In genomic region chr4:177442623-177443155, GRCh38 we compare ENCODE assay signal across 1 cellular context.
TF ChIP-seq lines count a peak whose summit lies in the region.

No MANE protein-coding gene starts in this region.

TF ChIP-seq in K562, 482 proteins besides CTCF, POLR2A, EP300 and RAD21 (continued from another document):
- TF ChIP-seq ZBTB40 (IDR thresholded peaks at IDR 0.05), result no peak; the same call in 1 of the 2 replicates
- no peak for TF ChIP-seq ZBTB40 (CRISPR knock-in tag; IDR thresholded peaks at IDR 0.05)
- no peak for TF ChIP-seq NR2C1 (IDR thresholded peaks at IDR 0.05)
- TF ChIP-seq NR2C1 (tag; IDR thresholded peaks at IDR 0.05), result no peak
- no peak for TF ChIP-seq MYBL2 (IDR thresholded peaks at IDR 0.05; ENCODE audit: low read depth)
- TF ChIP-seq MYBL2 (CRISPR knock-in tag; IDR thresholded peaks at IDR 0.05; ENCODE audit: borderline replicate concordance), result no peak
- no peak for TF ChIP-seq MCM5 (IDR thresholded peaks at IDR 0.05; ENCODE audit: low read depth)
- TF ChIP-seq NFRKB (IDR thresholded peaks at IDR 0.05; ENCODE audit: low read depth), result no peak
- TF ChIP-seq THRB (CRISPR knock-in tag; conservative IDR thresholded peaks at IDR 0.05), result no peak
- no peak for TF ChIP-seq ZNF398 (CRISPR knock-in tag; IDR thresholded peaks at IDR 0.05)
- peak; percentile 52; the same call in 1 of the 2 replicates for TF ChIP-seq SPI1 (IDR thresholded peaks at IDR 0.05; ENCODE audit: borderline replicate concordance, low read depth, low read length)
- TF ChIP-seq ZNF518B (CRISPR knock-in tag; IDR thresholded peaks at IDR 0.05), result no peak
- TF ChIP-seq TCF7L2 (IDR thresholded peaks at IDR 0.05; ENCODE audit: low read depth, low read length), result no peak
- no peak for TF ChIP-seq NR2C2 (CRISPR knock-in tag; IDR thresholded peaks at IDR 0.05)
- peak; percentile 48; the same call in 1 of the 2 replicates for TF ChIP-seq NR2C2 (tag; IDR thresholded peaks at IDR 0.05)
- TF ChIP-seq ASH1L (IDR thresholded peaks at IDR 0.05; ENCODE audit: borderline replicate concordance, low read depth, partially characterized antibody), result no peak
- 0 out of 2 replicates have a peak, but pooled peaks have one; percentile 30 for TF ChIP-seq ARID4B (CRISPR knock-in tag; IDR thresholded peaks at IDR 0.05)
- no peak for TF ChIP-seq FOS (IDR thresholded peaks at IDR 0.05; ENCODE audit: extremely low read depth, insufficient read length)
- TF ChIP-seq HDAC3 (IDR thresholded peaks at IDR 0.05; ENCODE audit: borderline replicate concordance, partially characterized antibody), result peak; percentile 6
- no peak for TF ChIP-seq KLF10 (CRISPR knock-in tag; IDR thresholded peaks at IDR 0.05)
- TF ChIP-seq PCBP1 (IDR thresholded peaks at IDR 0.05; ENCODE audit: low read depth, low read length, poor library complexity, severe bottlenecking), result no peak
